13 cellular contexts compared by ENCODE assay signal in genomic region chr4:69661130-69661803, GRCh38. TPM values are rescaled to one million over a fixed set of nuclear protein-coding genes. Genes with fewer than 3 reads are reported as not detected.
A peak's percentile ranks its signal among the peaks of the same experiment; 100 is the strongest.
DNase-seq lines count a peak whose midpoint lies in the region.
"Not testable (repeated sequence)": the region's sequence is repeated elsewhere in the genome, so short reads cannot be mapped to it uniquely, and the experiment has no call there.
"Had no signal": no experiment of that assay in that cellular context is flagged by ENCODE, and none has a peak within 500 bp of the region (broad histone marks: within the 10 kb centered on the region; RNA-seq: fewer than 3 reads in every experiment).

No MANE protein-coding gene starts in this region.

- not testable (repeated sequence) for H2BK5ac ChIP-seq in neuronal stem cell (ENCODE audit: low read length)

- H3K27ac Mint-ChIP-seq in CD8-positive, alpha-beta memory T cell: not testable (repeated sequence)
- peak overlapping the region; percentile 15 for H3K27ac Mint-ChIP-seq in T-helper 1 cell treated with Interleukin-12 subunit alpha and Interleukin-12 subunit beta and Interleukin-4 antibody, amounts not matched to agents 30 μg/mL and 1 μg/mL, for 36 hours
- peak overlapping the region; percentile 57 for H3K27ac Mint-ChIP-seq in activated CD4-positive, alpha-beta T cell treated with anti-CD3 and anti-CD28 coated beads, Interleukin-2, amount 10 ng/mL, durations not matched to agents 7 days and 5 days

- WGBS in neuronal stem cell (ENCODE audit: extremely low coverage in 2 of 2, insufficient read length in 2 of 2, insufficient replicate concordance in 1 of 2), 2 donors: no CpG with 5 or more reads among the region's 4 CpGs

- CTCF ChIA-PET in CD8-positive, alpha-beta memory T cell (lab: Charles Lee); activated CD4-positive, alpha-beta T cell treated with anti-CD3 and anti-CD28 coated beads, Interleukin-2, amount 10 ng/mL, durations not matched to agents 7 days and 5 days (lab: Charles Lee): not testable (repeated sequence)

- H3K4me3 ChIP-seq in CD8-positive, alpha-beta memory T cell (ENCODE audit: low read length): peak overlapping the region; percentile 37
- H3K4me3 ChIP-seq in neuronal stem cell (ENCODE audit: low read length in 2 of 2): not testable (repeated sequence)

- not testable (repeated sequence) for H3K36me3 ChIP-seq in CD8-positive, alpha-beta memory T cell (ENCODE audit: insufficient read depth, low read length); neuronal stem cell (replicated peaks in 1 of 2; ENCODE audit: control insufficient read depth in 2 of 2, insufficient read depth in 2 of 2, low read length in 2 of 2)

- H3K27ac ChIP-seq in CD8-positive, alpha-beta memory T cell (ENCODE audit: low read depth, low read length); neuronal stem cell (replicated peaks; ENCODE audit: low read length): not testable (repeated sequence)

- not testable (repeated sequence) for H3K9me3 ChIP-seq in CD8-positive, alpha-beta memory T cell (ENCODE audit: low read length); neuronal stem cell (replicated peaks in 1 of 2; ENCODE audit: control insufficient read depth in 2 of 2, insufficient read depth in 1 of 2, low read depth in 1 of 2, low read length in 2 of 2)

- H3K27me3 Mint-ChIP-seq in CD8-positive, alpha-beta memory T cell; T-helper 1 cell treated with Interleukin-12 subunit alpha and Interleukin-12 subunit beta and Interleukin-4 antibody, amounts not matched to agents 30 μg/mL and 1 μg/mL, for 36 hours (ENCODE audit: low read depth); activated CD4-positive, alpha-beta T cell treated with anti-CD3 and anti-CD28 coated beads, Interleukin-2, amount 10 ng/mL, durations not matched to agents 7 days and 5 days: not testable (repeated sequence)

- H3K4me3 Mint-ChIP-seq in CD8-positive, alpha-beta memory T cell; activated CD4-positive, alpha-beta T cell treated with anti-CD3 and anti-CD28 coated beads, Interleukin-2, amount 10 ng/mL, durations not matched to agents 7 days and 5 days: not testable (repeated sequence)
- peak overlapping the region; percentile 17 for H3K4me3 Mint-ChIP-seq in T-helper 1 cell treated with Interleukin-12 subunit alpha and Interleukin-12 subunit beta and Interleukin-4 antibody, amounts not matched to agents 30 μg/mL and 1 μg/mL, for 36 hours

- H3K79me1 ChIP-seq in neuronal stem cell (ENCODE audit: low read depth, low read length): not testable (repeated sequence)

- POLR2A ChIA-PET in CD8-positive, alpha-beta memory T cell (lab: Charles Lee); activated CD4-positive, alpha-beta T cell treated with anti-CD3 and anti-CD28 coated beads, Interleukin-2, amount 10 ng/mL, durations not matched to agents 7 days and 5 days (lab: Charles Lee): not testable (repeated sequence)

- not testable (repeated sequence) for H3K9ac ChIP-seq in neuronal stem cell (ENCODE audit: low read depth, low read length, poor library complexity)

- H2AK5ac ChIP-seq in neuronal stem cell (ENCODE audit: low read depth, low read length): not testable (repeated sequence)

- not testable (repeated sequence) for H4K91ac ChIP-seq in neuronal stem cell (ENCODE audit: low read depth, low read length, poor library complexity)

- H4K8ac ChIP-seq in neuronal stem cell (ENCODE audit: low read depth, low read length): not testable (repeated sequence)

- H3K9me3 Mint-ChIP-seq in CD8-positive, alpha-beta memory T cell; activated CD4-positive, alpha-beta T cell treated with anti-CD3 and anti-CD28 coated beads, Interleukin-2, amount 10 ng/mL, durations not matched to agents 7 days and 5 days: not testable (repeated sequence)
- peaks cover 16% of the 10 kb centered on the region for H3K9me3 Mint-ChIP-seq in T-helper 1 cell treated with Interleukin-12 subunit alpha and Interleukin-12 subunit beta and Interleukin-4 antibody, amounts not matched to agents 30 μg/mL and 1 μg/mL, for 36 hours

- H3K36me3 Mint-ChIP-seq in CD8-positive, alpha-beta memory T cell; T-helper 1 cell treated with Interleukin-12 subunit alpha and Interleukin-12 subunit beta and Interleukin-4 antibody, amounts not matched to agents 30 μg/mL and 1 μg/mL, for 36 hours (ENCODE audit: low read depth); activated CD4-positive, alpha-beta T cell treated with anti-CD3 and anti-CD28 coated beads, Interleukin-2, amount 10 ng/mL, durations not matched to agents 7 days and 5 days (ENCODE audit: low read depth): not testable (repeated sequence)

- not testable (repeated sequence) for H2BK12ac ChIP-seq in neuronal stem cell (ENCODE audit: low read length)

- H3K23ac ChIP-seq in neuronal stem cell (ENCODE audit: low read depth, low read length, poor library complexity): not testable (repeated sequence)

- not testable (repeated sequence) for H3K18ac ChIP-seq in neuronal stem cell (ENCODE audit: low read length)

- not testable (repeated sequence) for DNase-seq in CD8-positive, alpha-beta memory T cell; neuronal stem cell (ENCODE audit: low spot score)
- DNase-seq in activated CD4-positive, alpha-beta T cell treated with anti-CD3 and anti-CD28 coated beads, Interleukin-2, amount 10 ng/mL, durations not matched to agents 7 days and 5 days: peak; percentile 12
- DNase-seq in activated effector memory CD4-positive, alpha-beta T cell treated with Interleukin-2 at 50 U/mL for 16 hours: peak; percentile 12
- peak; percentile 14 for DNase-seq in activated naive CD4-positive, alpha-beta T cell treated with anti-CD3 and anti-CD28 coated beads, Interleukin-2, amount 50 U/mL, for 16 hours
- peak; percentile 26 for DNase-seq in central memory CD4-positive, alpha-beta T cell

- not testable (repeated sequence) for H3K27me3 ChIP-seq in CD8-positive, alpha-beta memory T cell (ENCODE audit: insufficient read depth, low read length, poor library complexity, severe bottlenecking); neuronal stem cell (ENCODE audit: control insufficient read depth in 3 of 3, insufficient read depth in 3 of 3, low read depth in 1 of 3, low read length in 3 of 3)

- not testable (repeated sequence) for H3K4me2 ChIP-seq in neuronal stem cell (ENCODE audit: insufficient read depth, low read length, poor library complexity, severe bottlenecking)

- not testable (repeated sequence) for H2BK120ac ChIP-seq in neuronal stem cell (ENCODE audit: low read depth, low read length)

- H2BK15ac ChIP-seq in neuronal stem cell (ENCODE audit: low read length): not testable (repeated sequence)

- not testable (repeated sequence) for H3K4me1 Mint-ChIP-seq in CD8-positive, alpha-beta memory T cell; activated CD4-positive, alpha-beta T cell treated with anti-CD3 and anti-CD28 coated beads, Interleukin-2, amount 10 ng/mL, durations not matched to agents 7 days and 5 days
- peaks cover 22% of the 10 kb centered on the region for H3K4me1 Mint-ChIP-seq in T-helper 1 cell treated with Interleukin-12 subunit alpha and Interleukin-12 subunit beta and Interleukin-4 antibody, amounts not matched to agents 30 μg/mL and 1 μg/mL, for 36 hours (ENCODE audit: low read depth)

- H3K4ac ChIP-seq in neuronal stem cell (ENCODE audit: low read length): not testable (repeated sequence)

- H3K4me1 ChIP-seq in CD8-positive, alpha-beta memory T cell (ENCODE audit: insufficient read depth, low read length); neuronal stem cell (ENCODE audit: control insufficient read depth in 2 of 2, insufficient read depth in 1 of 2, low read depth in 1 of 2, low read length in 2 of 2): not testable (repeated sequence)

- H3K14ac ChIP-seq in neuronal stem cell (ENCODE audit: low read length): not testable (repeated sequence)

- peak overlapping the region; percentile 29 for H2AFZ ChIP-seq in neuronal stem cell (ENCODE audit: low read length)

RNA-seq across cellular contexts. Expression of gene UGT2A1, which starts 8.2 kb away (rescaled TPM):
- total RNA-seq in CD8-positive, alpha-beta memory T cell: not detected
- not detected for polyA plus RNA-seq in CD8-positive, alpha-beta memory T cell
- not detected for total RNA-seq in activated CD4-positive, alpha-beta T cell treated with anti-CD3 and anti-CD28 coated beads, Interleukin-2, amount 10 ng/mL, durations not matched to agents 7 days and 5 days
- not detected for polyA plus RNA-seq in neuronal stem cell (2013, experiment 1 of 2)
- polyA plus RNA-seq in neuronal stem cell (2013, experiment 2 of 2): not detected
- total RNA-seq: CD8-positive, alpha-beta T cell; G401; GM12878; HFFc6; HT1080; IMR-90 had no signal
- polyA plus RNA-seq: IMR-90 had no signal

RNA-seq across cellular contexts. Expression of gene UGT2A2, which starts 21.8 kb away (rescaled TPM):
- total RNA-seq in CD8-positive, alpha-beta memory T cell: not detected
- polyA plus RNA-seq in CD8-positive, alpha-beta memory T cell: not detected
- not detected for total RNA-seq in activated CD4-positive, alpha-beta T cell treated with anti-CD3 and anti-CD28 coated beads, Interleukin-2, amount 10 ng/mL, durations not matched to agents 7 days and 5 days
- polyA plus RNA-seq in neuronal stem cell (2013, experiment 1 of 2): not detected
- polyA plus RNA-seq in neuronal stem cell (2013, experiment 2 of 2): not detected
- total RNA-seq: CD8-positive, alpha-beta T cell; G401; GM12878; HFFc6; HT1080; IMR-90 had no signal
- polyA plus RNA-seq: IMR-90 had no signal
